In genomic region chr4:158995963-158996362, GRCh38 we compare ENCODE assay signal across 18 cellular contexts.
"Had no signal": no experiment of that assay in that cellular context is flagged by ENCODE, and none has a peak within 500 bp of the region (broad histone marks: within the 10 kb centered on the region; RNA-seq: fewer than 3 reads in every experiment).

No MANE protein-coding gene starts in this region.

- H3K9me3 ChIP-seq: esophagus squamous epithelium, left ventricle myocardium inferior, lower lobe of right lung, right atrium auricular region, suprapubic skin, thyroid gland had no signal

- H3K27ac ChIP-seq: dorsolateral prefrontal cortex, esophagus squamous epithelium, left ventricle myocardium inferior, lower lobe of right lung, right atrium auricular region, suprapubic skin, thyroid gland had no signal

- H3K36me3 ChIP-seq: esophagus squamous epithelium, left ventricle myocardium inferior, lower lobe of right lung, right atrium auricular region, suprapubic skin, thyroid gland had no signal

- H3K27me3 ChIP-seq: dorsolateral prefrontal cortex, esophagus squamous epithelium, right atrium auricular region, suprapubic skin, thyroid gland had no signal

- H3K4me3 ChIP-seq: dorsolateral prefrontal cortex, esophagus squamous epithelium, left ventricle myocardium inferior, lower lobe of right lung, right atrium auricular region, suprapubic skin, thyroid gland had no signal

- DNase-seq: cortex of kidney; dorsolateral prefrontal cortex; effector memory CD4-positive, alpha-beta T cell; esophagus squamous epithelium; immature natural killer cell; left ventricle myocardium inferior; lower lobe of right lung; naive B cell; posterior cingulate gyrus; small intestine; stimulated activated CD4-positive, alpha-beta T cell treated with anti-CD3 and anti-CD28 coated beads, Interleukin-12 subunit alpha, Interleukin-12 subunit beta, amount 100 ng/mL, for 4 hours; stimulated activated CD4-positive, alpha-beta T cell treated with anti-CD3 and anti-CD28 coated beads, Interleukin-2, amount 100 ng/mL, for 48 hours; stimulated activated naive CD4-positive, alpha-beta T cell treated with Interleukin-2 at 50 U/mL for 16 hours; thyroid gland had no signal

- H3K4me1 ChIP-seq: lower lobe of right lung, thyroid gland had no signal

- FAIRE-seq: endometrium, small intestine, urothelium cell line had no signal
